9 cellular contexts compared by ENCODE assay signal in genomic region chr22:46797355-46797754, GRCh38. TPM values are rescaled to one million over a fixed set of nuclear protein-coding genes. Genes with fewer than 3 reads are reported as not detected.
A peak's percentile ranks its signal among the peaks of the same experiment; 100 is the strongest.
DNase-seq lines count a peak whose midpoint lies in the region; ATAC-seq, FAIRE-seq and TF ChIP-seq lines count a peak whose summit lies in the region.
"Had no signal": no experiment of that assay in that cellular context is flagged by ENCODE, and none has a peak within 500 bp of the region (broad histone marks: within the 10 kb centered on the region; RNA-seq: fewer than 3 reads in every experiment).

No MANE protein-coding gene starts in this region.

- FAIRE-seq in astrocyte (lab: Jason Lieb, UNC), result no peak

- H3K36me3 ChIP-seq in BJ (ENCODE audit: control insufficient read depth, insufficient read depth, low read length) (peaks cover 33% of the 10 kb centered on the region), astrocyte (ENCODE audit: insufficient read depth, low read length) (no peaks in the 10 kb centered on the region), kidney epithelial cell (ENCODE audit: control insufficient read depth, insufficient read depth, low read length) (peaks cover 1% of the 10 kb centered on the region)

- no peak overlapping the region for H3K4me3 Mint-ChIP-seq in astrocyte (ENCODE audit: unreplicated experiment)

- CTCF ChIA-PET in BJ (lab: Yijun Ruan, JAX), result interaction anchor here (1.2 to 2.8 kb wide), 3 partner anchors 14 to 131 kb away, joined by 3 to 21 read pairs (median 6); no protein-coding TSS in a partner anchor

- H3K27me3 Mint-ChIP-seq in astrocyte (ENCODE audit: low read depth, unreplicated experiment), result no peaks in the 10 kb centered on the region

- H3K9me3 Mint-ChIP-seq in astrocyte (ENCODE audit: unreplicated experiment), result no peaks in the 10 kb centered on the region

- H2AFZ ChIP-seq in astrocyte (ENCODE audit: low read depth, low read length), result no peak overlapping the region

- no peak overlapping the region for H3K4me2 ChIP-seq in astrocyte (ENCODE audit: low read length)

- H3K27ac Mint-ChIP-seq in astrocyte (ENCODE audit: unreplicated experiment), result no peak overlapping the region

- peaks cover 5% of the 10 kb centered on the region for H3K4me1 ChIP-seq in astrocyte (ENCODE audit: insufficient read depth, low read length)

- H3K9me3 ChIP-seq in astrocyte (ENCODE audit: insufficient read depth, low read depth, low read length), result no peaks in the 10 kb centered on the region

- no peak for ATAC-seq in GM19452 (IDR thresholded peaks at IDR 0.05; ENCODE audit: unreplicated experiment)
- no peak for ATAC-seq in HG02970 (IDR thresholded peaks at IDR 0.05; ENCODE audit: low FRiP score, unreplicated experiment)

- H3K9ac ChIP-seq in astrocyte (ENCODE audit: low read length), result no peak overlapping the region

- no peaks in the 10 kb centered on the region for H3K27me3 ChIP-seq in BJ (ENCODE audit: control insufficient read depth, insufficient read depth, low read length)
- no peaks in the 10 kb centered on the region for H3K27me3 ChIP-seq in astrocyte (ENCODE audit: insufficient read depth, low read length)
- H3K27me3 ChIP-seq in kidney epithelial cell (ENCODE audit: control insufficient read depth, insufficient read depth, low read length), result no peaks in the 10 kb centered on the region

- no peak overlapping the region for H3K27ac ChIP-seq in astrocyte (ENCODE audit: low read depth, low read length)

- H3K4me3 ChIP-seq in BJ (ENCODE audit: low read depth, low read length), result no peak overlapping the region
- no peak overlapping the region for H3K4me3 ChIP-seq in astrocyte (ENCODE audit: insufficient read depth, low read depth, low read length)
- H3K4me3 ChIP-seq in kidney epithelial cell (ENCODE audit: low read depth, low read length), result no peak overlapping the region

- H3K36me3 Mint-ChIP-seq in astrocyte (ENCODE audit: low read depth, unreplicated experiment), result peaks cover 18% of the 10 kb centered on the region

- POLR2A ChIA-PET in BJ (lab: Charles Lee), result no interaction called here

- H3K79me2 ChIP-seq in astrocyte (ENCODE audit: insufficient read depth, low read length), result peaks cover 8% of the 10 kb centered on the region

- TF ChIP-seq CTCF in BJ (IDR thresholded peaks at IDR 0.05; ENCODE audit: insufficient read depth, low read depth, low read length) (peak; percentile 25; the same call in 1 of the 2 replicates), astrocyte (IDR thresholded peaks at IDR 0.05; ENCODE audit: insufficient read depth, low read depth, low read length) (peak; percentile 21), kidney epithelial cell (IDR thresholded peaks at IDR 0.05; ENCODE audit: insufficient read depth, low read length, poor library complexity, severe bottlenecking) (peak; percentile 46)

- H3K4me1 Mint-ChIP-seq in astrocyte (ENCODE audit: low read depth, unreplicated experiment), result peaks cover 5% of the 10 kb centered on the region

- DNase-seq in BJ (ENCODE audit: low read depth), result no peak
- DNase-seq in HPDE6-E6E7 (ENCODE audit: extremely low spot score), result peak; percentile 58
- DNase-seq in astrocyte (ENCODE audit: low read depth), result no peak
- DNase-seq in kidney epithelial cell (ENCODE audit: low read depth), result no peak
- no peak for DNase-seq in NCI-H1694 (lab: John Stamatoyannopoulos, UW)
- DNase-seq in hepatic stellate cell (ENCODE audit: low spot score), result no peak
- DNase-seq: activated T-cell treated with anti-CD3 and anti-CD28 coated beads, Interleukin-2, amount 50 U/mL, for 48 hours had no signal

- H4K20me1 ChIP-seq in astrocyte (ENCODE audit: insufficient read depth, low read length), result peaks cover 52% of the 10 kb centered on the region

RNA-seq across cellular contexts. Expression of gene TBC1D22A, which starts 34.9 kb away (rescaled TPM):
- polyA plus RNA-seq in BJ (2011; rRNA removed), result 20.5 and 24.2 TPM in 2 replicates
- polyA minus RNA-seq in BJ (2011; rRNA and poly(A)+ RNA removed), result 11.9 and 12.4 TPM in 2 replicates
- total RNA-seq in astrocyte (20.9 and 24.2 TPM in 2 replicates), kidney epithelial cell (25.7 and 33.5 TPM in 2 replicates)

RNA-seq across cellular contexts. Expression of gene CERK, which starts 59.3 kb away (rescaled TPM):
- polyA plus RNA-seq in BJ (2011; rRNA removed), result 28.9 and 32.6 TPM in 2 replicates
- polyA minus RNA-seq in BJ (2011; rRNA and poly(A)+ RNA removed), result 27.8 and 31.8 TPM in 2 replicates
- 18.8 and 23.2 TPM in 2 replicates for total RNA-seq in astrocyte
- 46.3 and 48.9 TPM in 2 replicates for total RNA-seq in kidney epithelial cell
